Comparison of ENCODE assay signal across 24 cellular contexts in genomic region chr2:196224767-196225166, GRCh38. TPM values are rescaled to one million over a fixed set of nuclear protein-coding genes. Genes with fewer than 3 reads are reported as not detected.
DNase-seq lines count a peak whose midpoint lies in the region; ATAC-seq and TF ChIP-seq lines count a peak whose summit lies in the region.
"Had no signal": no experiment of that assay in that cellular context is flagged by ENCODE, and none has a peak within 500 bp of the region (broad histone marks: within the 10 kb centered on the region; RNA-seq: fewer than 3 reads in every experiment).

No MANE protein-coding gene starts in this region.

- no peak overlapping the region for H3K27ac ChIP-seq in IMR-90 (ENCODE audit: insufficient read depth, low read length)
- H3K27ac ChIP-seq: 22Rv1, heart left ventricle, SJSA1 had no signal

- no peak overlapping the region for H2BK15ac ChIP-seq in IMR-90 (ENCODE audit: low read depth, low read length)

- no peak for ATAC-seq in activated CD4-positive, alpha-beta T cell treated with anti-CD3 and anti-CD28 coated beads for 36 hours
- ATAC-seq in IMR-90 (ENCODE audit: low read depth) (peak; percentile 17; the same call in 1 of the 2 replicates), GM18907 (IDR thresholded peaks at IDR 0.05; ENCODE audit: unreplicated experiment) (no peak)
- ATAC-seq in activated CD8-positive, alpha-beta T cell treated with anti-CD3 and anti-CD28 coated beads, Interleukin-2, amount 10 ng/mL, durations not matched to agents 7 days and 5 days: no peak
- ATAC-seq: effector memory CD8-positive, alpha-beta T cell; HCT116; heart left ventricle had no signal

- no peak overlapping the region for H3K14ac ChIP-seq in IMR-90 (replicated peaks; ENCODE audit: low read depth, low read length)

- H2AK5ac ChIP-seq in IMR-90 (ENCODE audit: low read depth, low read length): no peak overlapping the region; the same call in 1 of the 2 replicates

- H3K36me3 ChIP-seq in IMR-90 (ENCODE audit: control insufficient read depth, insufficient read depth, low read length): no peaks in the 10 kb centered on the region
- H3K36me3 ChIP-seq in skeletal muscle satellite cell (ENCODE audit: insufficient read depth, low read length): no peaks in the 10 kb centered on the region
- H3K36me3 ChIP-seq: SJSA1 had no signal

- H3K9me3 ChIP-seq in IMR-90 (ENCODE audit: control insufficient read depth, insufficient read depth, low read length) (no peaks in the 10 kb centered on the region), skeletal muscle satellite cell (replicated peaks; ENCODE audit: low read length) (no peaks in the 10 kb centered on the region)
- H3K9me3 ChIP-seq: heart left ventricle, SJSA1, spleen had no signal

- no peak for TF ChIP-seq CTCF in IMR-90 (conservative IDR thresholded peaks at IDR 0.05; ENCODE audit: low read depth, low read length)

- CTCF ChIA-PET in activated CD4-positive, alpha-beta T cell treated with anti-CD3 and anti-CD28 coated beads for 36 hours (lab: Charles Lee): interaction anchor here (1.2 to 1.5 kb wide), 3 partner anchors 9 to 46 kb away, joined by 3 to 4 read pairs (median 3); no protein-coding TSS in a partner anchor
- CTCF ChIA-PET in IMR-90 (lab: Yijun Ruan, JAX): no interaction called here
- CTCF ChIA-PET in activated CD8-positive, alpha-beta T cell treated with anti-CD3 and anti-CD28 coated beads, Interleukin-2, amount 10 ng/mL, durations not matched to agents 7 days and 5 days (lab: Charles Lee): interaction anchor here (0.9 to 2.4 kb wide), 2 partner anchors 10 to 15 kb away, joined by 4 to 11 read pairs; no protein-coding TSS in a partner anchor
- CTCF ChIA-PET in activated CD4-positive, alpha-beta T cell treated with anti-CD3 and anti-CD28 coated beads, Interleukin-2, amount 10 ng/mL, durations not matched to agents 7 days and 5 days (lab: Charles Lee): interaction anchor here (1.0 to 1.5 kb wide), 4 partner anchors 10 to 48 kb away, joined by 4 to 7 read pairs (median 4); no protein-coding TSS in a partner anchor

- dilution Hi-C loops in IMR-90 (cut with HindIII; ENCODE audit: low sequenced_read_pairs, unreplicated experiment): no loop called here

- peaks cover 82% of the 10 kb centered on the region for H3K4me1 Mint-ChIP-seq in activated CD4-positive, alpha-beta T cell treated with anti-CD3 and anti-CD28 coated beads for 36 hours
- H3K4me1 Mint-ChIP-seq in activated CD4-positive, alpha-beta T cell treated with anti-CD3 and anti-CD28 coated beads, Interleukin-2, amount 10 ng/mL, durations not matched to agents 24 days and 14 days: peaks cover 56% of the 10 kb centered on the region
- peaks cover 80% of the 10 kb centered on the region for H3K4me1 Mint-ChIP-seq in activated CD8-positive, alpha-beta T cell treated with anti-CD3 and anti-CD28 coated beads, Interleukin-2, amount 10 ng/mL, durations not matched to agents 7 days and 5 days (ENCODE audit: low read depth)
- H3K4me1 Mint-ChIP-seq in activated CD4-positive, alpha-beta T cell treated with anti-CD3 and anti-CD28 coated beads, Interleukin-2, amount 10 ng/mL, durations not matched to agents 7 days and 5 days: peaks cover 76% of the 10 kb centered on the region
- H3K4me1 Mint-ChIP-seq: nephron progenitor cell had no signal

- H3K4me2 ChIP-seq in IMR-90 (ENCODE audit: low read depth, low read length) (no peak overlapping the region), skeletal muscle satellite cell (ENCODE audit: low read length) (peak overlapping the region; percentile 49)

- no peak for DNase-seq in activated CD4-positive, alpha-beta T cell treated with anti-CD3 and anti-CD28 coated beads for 36 hours
- DNase-seq in activated CD4-positive, alpha-beta T cell treated with anti-CD3 and anti-CD28 coated beads, Interleukin-2, amount 10 ng/mL, durations not matched to agents 24 days and 14 days: no peak
- DNase-seq in IMR-90 (no peak), SIG-M5 treated with dmso at 0.1 percent for 504 hours (lab: John Stamatoyannopoulos, UW; ENCODE audit: unreplicated experiment) (no peak)
- no peak for DNase-seq in activated CD8-positive, alpha-beta T cell treated with anti-CD3 and anti-CD28 coated beads, Interleukin-2, amount 10 ng/mL, durations not matched to agents 7 days and 5 days
- no peak for DNase-seq in activated CD4-positive, alpha-beta T cell treated with anti-CD3 and anti-CD28 coated beads, Interleukin-2, amount 10 ng/mL, durations not matched to agents 7 days and 5 days
- DNase-seq: amygdala; DMS79; effector memory CD8-positive, alpha-beta T cell; heart left ventricle; immature natural killer cell; NCI-H1930; NCI-H510A treated with DMSO at 0.1 percent for 48 hours; nephron progenitor cell; spleen; T1000; trophoblast cell had no signal

- no peak overlapping the region for H2BK20ac ChIP-seq in IMR-90 (ENCODE audit: low read depth, low read length)

- no peak overlapping the region for H3K18ac ChIP-seq in IMR-90 (ENCODE audit: low read depth, low read length)

- H2BK5ac ChIP-seq in IMR-90 (ENCODE audit: low read depth, low read length, poor library complexity, severe bottlenecking): no peak overlapping the region

- no peak overlapping the region for H3K4ac ChIP-seq in IMR-90 (ENCODE audit: low read depth, low read length)

- no peak for TF ChIP-seq RAD21 in IMR-90 (IDR thresholded peaks at IDR 0.05; ENCODE audit: low read length)

- H3K4me3 Mint-ChIP-seq in activated CD4-positive, alpha-beta T cell treated with anti-CD3 and anti-CD28 coated beads for 36 hours: no peak overlapping the region
- no peak overlapping the region for H3K4me3 Mint-ChIP-seq in activated CD4-positive, alpha-beta T cell treated with anti-CD3 and anti-CD28 coated beads, Interleukin-2, amount 10 ng/mL, durations not matched to agents 24 days and 14 days
- H3K4me3 Mint-ChIP-seq in activated CD8-positive, alpha-beta T cell treated with anti-CD3 and anti-CD28 coated beads, Interleukin-2, amount 10 ng/mL, durations not matched to agents 7 days and 5 days: peak overlapping the region; percentile 12
- H3K4me3 Mint-ChIP-seq in activated CD4-positive, alpha-beta T cell treated with anti-CD3 and anti-CD28 coated beads, Interleukin-2, amount 10 ng/mL, durations not matched to agents 7 days and 5 days: no peak overlapping the region
- H3K4me3 Mint-ChIP-seq: immature natural killer cell, nephron progenitor cell had no signal

- H3K9ac ChIP-seq in IMR-90 (ENCODE audit: low read depth, low read length) (no peak overlapping the region), skeletal muscle satellite cell (ENCODE audit: low read depth, low read length) (peak overlapping the region; percentile 59)

- no peaks in the 10 kb centered on the region for H3K27me3 ChIP-seq in IMR-90 (ENCODE audit: control insufficient read depth, insufficient read depth, low read length)
- no peaks in the 10 kb centered on the region for H3K27me3 ChIP-seq in skeletal muscle satellite cell (ENCODE audit: control insufficient read depth, insufficient read depth, low read length)
- H3K27me3 ChIP-seq: heart left ventricle, SJSA1, spleen had no signal

- POLR2A ChIA-PET in activated CD4-positive, alpha-beta T cell treated with anti-CD3 and anti-CD28 coated beads for 36 hours (lab: Charles Lee): interaction anchor here (0.5 to 0.6 kb wide), 2 partner anchors 9 to 1915 kb away, joined by 3 read pairs; no protein-coding TSS in a partner anchor
- POLR2A ChIA-PET in IMR-90 (lab: Charles Lee; ENCODE audit: unreplicated experiment): no interaction called here
- POLR2A ChIA-PET in activated CD8-positive, alpha-beta T cell treated with anti-CD3 and anti-CD28 coated beads, Interleukin-2, amount 10 ng/mL, durations not matched to agents 7 days and 5 days (lab: Charles Lee): interaction anchor here (0.6 to 1.6 kb wide), 5 partner anchors 8 to 54 kb away, joined by 3 to 5 read pairs (median 3); partner anchors contain the start of gene STK17B
- POLR2A ChIA-PET in activated CD4-positive, alpha-beta T cell treated with anti-CD3 and anti-CD28 coated beads, Interleukin-2, amount 10 ng/mL, durations not matched to agents 7 days and 5 days (lab: Charles Lee): no interaction called here

- in situ Hi-C loops in IMR-90 (cut with MboI; ENCODE audit: low sequenced_read_pairs): no loop called here

- H4K5ac ChIP-seq in IMR-90 (ENCODE audit: low read depth, low read length): no peak overlapping the region

- H3K23ac ChIP-seq in IMR-90 (ENCODE audit: low read depth, low read length): no peak overlapping the region; the same call in 1 of the 2 replicates

- WGBS in IMR-90 (ENCODE audit: extremely low coverage in 2 of 2, insufficient read length in 1 of 2), 2 experiments: 80% methylated on average over 1 of the region's 3 CpGs; no CpG with 5 or more reads in 1 of the 2 experiments

- peak overlapping the region; percentile 17 for H3K27ac Mint-ChIP-seq in activated CD4-positive, alpha-beta T cell treated with anti-CD3 and anti-CD28 coated beads for 36 hours
- no peak overlapping the region for H3K27ac Mint-ChIP-seq in activated CD4-positive, alpha-beta T cell treated with anti-CD3 and anti-CD28 coated beads, Interleukin-2, amount 10 ng/mL, durations not matched to agents 24 days and 14 days
- H3K27ac Mint-ChIP-seq in activated CD8-positive, alpha-beta T cell treated with anti-CD3 and anti-CD28 coated beads, Interleukin-2, amount 10 ng/mL, durations not matched to agents 7 days and 5 days: no peak overlapping the region
- no peak overlapping the region for H3K27ac Mint-ChIP-seq in activated CD4-positive, alpha-beta T cell treated with anti-CD3 and anti-CD28 coated beads, Interleukin-2, amount 10 ng/mL, durations not matched to agents 7 days and 5 days
- H3K27ac Mint-ChIP-seq: effector memory CD8-positive, alpha-beta T cell; nephron progenitor cell; progenitor cell of endocrine pancreas had no signal

- H3K9me3 Mint-ChIP-seq in activated CD4-positive, alpha-beta T cell treated with anti-CD3 and anti-CD28 coated beads for 36 hours (ENCODE audit: low read depth): peaks cover 2% of the 10 kb centered on the region
- H3K9me3 Mint-ChIP-seq in activated CD4-positive, alpha-beta T cell treated with anti-CD3 and anti-CD28 coated beads, Interleukin-2, amount 10 ng/mL, durations not matched to agents 24 days and 14 days: peaks cover 17% of the 10 kb centered on the region
- peaks cover 4% of the 10 kb centered on the region for H3K9me3 Mint-ChIP-seq in activated CD8-positive, alpha-beta T cell treated with anti-CD3 and anti-CD28 coated beads, Interleukin-2, amount 10 ng/mL, durations not matched to agents 7 days and 5 days (ENCODE audit: insufficient read depth)
- peaks cover 28% of the 10 kb centered on the region for H3K9me3 Mint-ChIP-seq in activated CD4-positive, alpha-beta T cell treated with anti-CD3 and anti-CD28 coated beads, Interleukin-2, amount 10 ng/mL, durations not matched to agents 7 days and 5 days
- H3K9me3 Mint-ChIP-seq: effector memory CD8-positive, alpha-beta T cell; immature natural killer cell; nephron progenitor cell had no signal

- H3K4me1 ChIP-seq in IMR-90 (ENCODE audit: control insufficient read depth, insufficient read depth, low read length): 0 out of 2 replicates have a peak, but pooled peaks cover 1% of the 10 kb centered on the region
- peaks cover 39% of the 10 kb centered on the region for H3K4me1 ChIP-seq in skeletal muscle satellite cell (ENCODE audit: control insufficient read depth, insufficient read depth, low read length)

- H3K79me1 ChIP-seq in IMR-90 (ENCODE audit: low read depth in 1 of 2, low read length in 2 of 2): no peaks in the 10 kb centered on the region

- no TSS peak for BruUV-seq in IMR-90 (replicated peaks; lab: Mats Ljungman, UMichigan)

- 0 out of 2 replicates have a peak overlapping the region, but pooled peaks have one; percentile 7 for H2BK120ac ChIP-seq in IMR-90 (ENCODE audit: low read depth, low read length)

- no peak overlapping the region for H2AFZ ChIP-seq in IMR-90 (replicated peaks; ENCODE audit: low read length, poor library complexity)

- intact Hi-C loops in activated CD4-positive, alpha-beta T cell treated with anti-CD3 and anti-CD28 coated beads for 36 hours (cut with DNase I, micrococcal nuclease): loop anchor here in 1 of 2 experiments (5.0 kb wide), 1 partner anchor 147 kb away; no protein-coding TSS in a partner anchor
- intact Hi-C loops in activated CD4-positive, alpha-beta T cell treated with anti-CD3 and anti-CD28 coated beads, Interleukin-2, amount 10 ng/mL, durations not matched to agents 24 days and 14 days (cut with micrococcal nuclease): no loop called here
- intact Hi-C loops in IMR-90 (cut with micrococcal nuclease): no loop called here

- no peak overlapping the region for H2AK9ac ChIP-seq in IMR-90 (replicated peaks; ENCODE audit: low read depth, low read length, poor library complexity)

- no peak overlapping the region for H3K56ac ChIP-seq in IMR-90 (ENCODE audit: extremely low read depth, insufficient read depth, low read length)

- no peak for TF ChIP-seq POLR2A in IMR-90 (IDR thresholded peaks at IDR 0.05; ENCODE audit: low read depth, low read length)

- H3K4me3 ChIP-seq in IMR-90 (ENCODE audit: insufficient read depth, low read depth, low read length): no peak overlapping the region
- peak overlapping the region; percentile 29 for H3K4me3 ChIP-seq in skeletal muscle satellite cell (ENCODE audit: low read length)
- H3K4me3 ChIP-seq: heart left ventricle, lung, SJSA1, spleen had no signal

- no peak overlapping the region for H4K91ac ChIP-seq in IMR-90 (ENCODE audit: insufficient read depth, low read depth, low read length)

- H4K20me1 ChIP-seq in IMR-90 (ENCODE audit: insufficient read depth, low read length): no peaks in the 10 kb centered on the region

- H3K9me1 ChIP-seq in IMR-90 (ENCODE audit: insufficient read depth, low read length): no peaks in the 10 kb centered on the region; the same call in 1 of the 2 replicates

- H3K36me3 Mint-ChIP-seq in activated CD4-positive, alpha-beta T cell treated with anti-CD3 and anti-CD28 coated beads for 36 hours (ENCODE audit: low read depth): peaks cover 13% of the 10 kb centered on the region
- peaks cover 3% of the 10 kb centered on the region for H3K36me3 Mint-ChIP-seq in activated CD4-positive, alpha-beta T cell treated with anti-CD3 and anti-CD28 coated beads, Interleukin-2, amount 10 ng/mL, durations not matched to agents 24 days and 14 days (ENCODE audit: low read depth)
- peaks cover 40% of the 10 kb centered on the region for H3K36me3 Mint-ChIP-seq in activated CD8-positive, alpha-beta T cell treated with anti-CD3 and anti-CD28 coated beads, Interleukin-2, amount 10 ng/mL, durations not matched to agents 7 days and 5 days (ENCODE audit: low read depth)
- peaks cover 29% of the 10 kb centered on the region for H3K36me3 Mint-ChIP-seq in activated CD4-positive, alpha-beta T cell treated with anti-CD3 and anti-CD28 coated beads, Interleukin-2, amount 10 ng/mL, durations not matched to agents 7 days and 5 days (ENCODE audit: low read depth)

- H4K8ac ChIP-seq in IMR-90 (ENCODE audit: low read depth in 2 of 2, low read length in 2 of 2): no peak overlapping the region

- H3K27me3 Mint-ChIP-seq in activated CD4-positive, alpha-beta T cell treated with anti-CD3 and anti-CD28 coated beads for 36 hours: no peaks in the 10 kb centered on the region
- no peaks in the 10 kb centered on the region for H3K27me3 Mint-ChIP-seq in activated CD4-positive, alpha-beta T cell treated with anti-CD3 and anti-CD28 coated beads, Interleukin-2, amount 10 ng/mL, durations not matched to agents 24 days and 14 days
- no peaks in the 10 kb centered on the region for H3K27me3 Mint-ChIP-seq in activated CD8-positive, alpha-beta T cell treated with anti-CD3 and anti-CD28 coated beads, Interleukin-2, amount 10 ng/mL, durations not matched to agents 7 days and 5 days (ENCODE audit: low read depth)
- H3K27me3 Mint-ChIP-seq in activated CD4-positive, alpha-beta T cell treated with anti-CD3 and anti-CD28 coated beads, Interleukin-2, amount 10 ng/mL, durations not matched to agents 7 days and 5 days: no peaks in the 10 kb centered on the region
- H3K27me3 Mint-ChIP-seq: effector memory CD8-positive, alpha-beta T cell; progenitor cell of endocrine pancreas had no signal

RNA-seq across cellular contexts. Expression of gene STK17B, which starts 53.4 kb away (rescaled TPM):
- 100 to 1,000 TPM; 159 to 178 TPM for total RNA-seq in activated CD4-positive, alpha-beta T cell treated with anti-CD3 and anti-CD28 coated beads for 36 hours
- total RNA-seq in activated CD4-positive, alpha-beta T cell treated with anti-CD3 and anti-CD28 coated beads, Interleukin-2, amount 10 ng/mL, durations not matched to agents 24 days and 14 days: 129 and 131 TPM in 2 replicates
- 48.9 and 50.3 TPM in 2 replicates for total RNA-seq in IMR-90 (2012; rRNA removed)
- 5.7 and 7.5 TPM in 2 replicates for polyA plus RNA-seq in IMR-90 (2012; rRNA removed)
- 1.3 and 1.5 TPM in 2 replicates for polyA plus RNA-seq in IMR-90 (2012; cell fraction: cytosol; rRNA removed)
- polyA plus RNA-seq in IMR-90 (2012; cell fraction: nucleus; rRNA removed; ENCODE audit: low replicate concordance): 1.6 and 9.7 TPM in 2 replicates
- 100 to 1,000 TPM; 453 to 469 TPM for total RNA-seq in activated CD8-positive, alpha-beta T cell treated with anti-CD3 and anti-CD28 coated beads, Interleukin-2, amount 10 ng/mL, durations not matched to agents 7 days and 5 days
- total RNA-seq in skeletal muscle satellite cell (2012; rRNA removed): 22.5 and 23.3 TPM in 2 replicates
- 100 to 1,000 TPM; 329 to 403 TPM for total RNA-seq in activated CD4-positive, alpha-beta T cell treated with anti-CD3 and anti-CD28 coated beads, Interleukin-2, amount 10 ng/mL, durations not matched to agents 7 days and 5 days

Comparison
In these comparisons a context has a peak if more than half of its experiments do, and no peak if none do; other contexts are left out.
1. POLR2A ChIA-PET loops: an anchor here in activated CD4-positive, alpha-beta T cell treated with anti-CD3 and anti-CD28 coated beads for 36 hours (0.5 to 0.6 kb wide) and activated CD8-positive, alpha-beta T cell treated with anti-CD3 and anti-CD28 coated beads, Interleukin-2, amount 10 ng/mL, durations not matched to agents 7 days and 5 days (0.6 to 1.6 kb wide); none called in IMR-90 and activated CD4-positive, alpha-beta T cell treated with anti-CD3 and anti-CD28 coated beads, Interleukin-2, amount 10 ng/mL, durations not matched to agents 7 days and 5 days.